3 cellular contexts compared by ENCODE assay signal in the genomic region with DNA sequence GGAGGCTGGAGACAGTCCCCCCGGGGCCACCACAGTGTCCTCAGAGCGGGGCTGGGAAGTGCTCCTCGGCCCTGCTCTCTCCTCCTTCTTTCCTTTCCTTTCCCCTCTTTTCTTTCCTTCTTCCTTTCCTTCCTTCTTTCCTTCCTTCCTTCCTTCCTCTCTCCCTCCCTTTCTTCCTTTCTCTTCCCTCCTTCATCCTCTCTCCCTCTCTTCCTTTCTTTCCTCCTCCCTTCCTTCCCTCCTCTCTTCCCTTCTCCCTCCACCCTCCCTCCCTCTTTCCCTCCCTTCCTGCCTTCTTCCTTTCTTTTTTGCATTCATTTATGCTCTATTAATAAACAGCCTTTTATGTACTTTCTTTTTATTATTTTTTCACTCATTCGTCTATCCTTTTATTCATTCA.
"Had no signal": no experiment of that assay in that cellular context is flagged by ENCODE, and none has a peak within 500 bp of the region (broad histone marks: within the 10 kb centered on the region; RNA-seq: fewer than 3 reads in every experiment).

No MANE protein-coding gene starts in this region.

- H3K4me3 ChIP-seq: GM12878 had no signal

- ATAC-seq: GM12878 had no signal

- DNase-seq: GDM1, GF-D8 had no signal
